ENCODE assay signal across 15 cellular contexts in the genomic region with DNA sequence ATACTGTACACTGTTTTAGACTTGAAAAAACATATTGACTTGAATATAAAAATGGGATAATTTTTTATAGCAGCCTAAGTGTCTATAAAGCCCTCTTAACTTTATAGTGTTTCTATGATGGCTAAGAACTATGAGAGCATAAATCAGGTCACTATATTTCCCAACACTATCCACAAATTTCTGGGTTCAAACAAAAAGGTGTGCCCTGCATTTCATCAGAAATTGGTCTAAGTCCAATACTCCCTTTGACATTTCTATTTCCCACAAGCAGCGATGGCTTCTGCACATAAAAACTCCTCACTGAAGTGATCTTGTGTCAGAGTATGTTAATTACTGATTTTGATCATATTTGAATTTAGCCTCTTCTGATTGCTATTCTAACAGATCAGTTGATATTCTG.
A peak's percentile ranks its signal among the peaks of the same experiment; 100 is the strongest.
DNase-seq lines count a peak whose midpoint lies in the region; ATAC-seq and TF ChIP-seq lines count a peak whose summit lies in the region.
"Had no signal": no experiment of that assay in that cellular context is flagged by ENCODE, and none has a peak within 500 bp of the region (broad histone marks: within the 10 kb centered on the region; RNA-seq: fewer than 3 reads in every experiment).

No MANE protein-coding gene starts in this region.

- H3K27ac ChIP-seq in KMS-11 = peak overlapping the region; percentile 98
- H3K27ac ChIP-seq in SU-DHL-6 (ENCODE audit: low read depth, low read length) = peak overlapping the region; percentile 97
- H3K27ac ChIP-seq in right lobe of liver = no peak overlapping the region
- H3K27ac ChIP-seq: C4-2B had no signal

- H3K9me2 ChIP-seq in SU-DHL-6 (replicated peaks; ENCODE audit: insufficient read depth, low read length) = no peaks in the 10 kb centered on the region

- H3K79me2 ChIP-seq in KMS-11 (ENCODE audit: insufficient read depth, low read depth) (no peaks in the 10 kb centered on the region), SU-DHL-6 (ENCODE audit: insufficient read depth, low read length) (no peaks in the 10 kb centered on the region)

- H4K20me1 ChIP-seq in KMS-11 (ENCODE audit: insufficient read depth) (no peaks in the 10 kb centered on the region), SU-DHL-6 (ENCODE audit: low read depth, low read length) (no peaks in the 10 kb centered on the region)

- intact Hi-C loops in right lobe of liver (cut with DNase I) = no loop called here

- H3K27me3 ChIP-seq in KMS-11 (ENCODE audit: insufficient read depth, low read depth) (no peaks in the 10 kb centered on the region), MG63 (no peaks in the 10 kb centered on the region), SU-DHL-6 (ENCODE audit: low read length) (no peaks in the 10 kb centered on the region), right lobe of liver (no peaks in the 10 kb centered on the region), BE2C (no peaks in the 10 kb centered on the region)

- peak overlapping the region; percentile 79 for H3K9ac ChIP-seq in KMS-11
- H3K9ac ChIP-seq in SU-DHL-6 (ENCODE audit: low read length) = peak overlapping the region; percentile 56

- TF ChIP-seq CTCF in KMS-11 (conservative IDR thresholded peaks at IDR 0.05; ENCODE audit: low read depth, low read length) = no peak
- TF ChIP-seq CTCF in SU-DHL-6 (IDR thresholded peaks at IDR 0.05; ENCODE audit: insufficient read depth, low read length, poor library complexity, severe bottlenecking) = no peak
- TF ChIP-seq CTCF in right lobe of liver (IDR thresholded peaks at IDR 0.05) = no peak
- no peak for TF ChIP-seq CTCF in BE2C (IDR thresholded peaks at IDR 0.05; ENCODE audit: low read depth, low read length)

- H3K9me3 ChIP-seq in MG63 = peaks cover 3% of the 10 kb centered on the region; the same call in 1 of the 2 replicates
- no peaks in the 10 kb centered on the region for H3K9me3 ChIP-seq in SU-DHL-6 (ENCODE audit: insufficient read depth, low read length)
- no peaks in the 10 kb centered on the region for H3K9me3 ChIP-seq in right lobe of liver
- H3K9me3 ChIP-seq in BE2C = no peaks in the 10 kb centered on the region

- H2AFZ ChIP-seq in KMS-11 (ENCODE audit: low read depth) (peak overlapping the region; percentile 40), SU-DHL-6 (ENCODE audit: low read depth, low read length, severe bottlenecking) (peak overlapping the region; percentile 84)

- H3K36me3 ChIP-seq in KMS-11 (ENCODE audit: insufficient read depth) (no peaks in the 10 kb centered on the region), MG63 (peaks cover 22% of the 10 kb centered on the region), SU-DHL-6 (ENCODE audit: low read length) (peaks cover 4% of the 10 kb centered on the region; the same call in 1 of the 2 replicates), right lobe of liver (no peaks in the 10 kb centered on the region), BE2C (no peaks in the 10 kb centered on the region; the same call in 1 of the 2 replicates)

- H3K4me1 ChIP-seq in KMS-11 (ENCODE audit: low read depth, poor library complexity, severe bottlenecking) (peaks cover 50% of the 10 kb centered on the region), right lobe of liver (peaks cover 0 to 7% (median 0%) of the 10 kb centered on the region in 4 donors), BE2C (no peaks in the 10 kb centered on the region)
- H3K4me1 ChIP-seq: Caco-2 had no signal

- WGBS in right lobe of liver (ENCODE audit: insufficient coverage, low coverage, low lambda C conversion rate, missing lambda C conversion rate) = 59% methylated on average over 1 of the region's 1 CpG

- DNase-seq in MG63 (no peak), right lobe of liver (no peak), NCI-H1436 treated with DMSO at 0.1 percent for 48 hours (lab: John Stamatoyannopoulos, UW) (no peak), BE2C (no peak)
- DNase-seq: ACHN; Caco-2; CD4-positive, alpha-beta T cell; GDM1; GOT3; H7 had no signal

- no peak for TF ChIP-seq POLR2A in right lobe of liver (IDR thresholded peaks at IDR 0.05)

- ATAC-seq in right lobe of liver (peak; percentile 49 to 77 (median 66)), GM19463 (IDR thresholded peaks at IDR 0.05; ENCODE audit: unreplicated experiment) (no peak)
- ATAC-seq: HCT116 had no signal

- peaks cover 13% of the 10 kb centered on the region for H3F3A ChIP-seq in SU-DHL-6 (ENCODE audit: insufficient read depth)

- peak overlapping the region; percentile 94 for H3K4me2 ChIP-seq in KMS-11
- peak overlapping the region; percentile 88 for H3K4me2 ChIP-seq in SU-DHL-6 (ENCODE audit: low read depth, low read length, poor library complexity, severe bottlenecking)

- H3K4me3 ChIP-seq in KMS-11 (IDR thresholded peaks at IDR 0.05; ENCODE audit: insufficient read depth, low read depth, low read length) = no peak overlapping the region
- peak overlapping the region; percentile 10; the same call in 1 of the 2 replicates for H3K4me3 ChIP-seq in MG63
- H3K4me3 ChIP-seq in SU-DHL-6 (ENCODE audit: insufficient read depth, low read length, poor library complexity, severe bottlenecking) = no peak overlapping the region
- no peak overlapping the region for H3K4me3 ChIP-seq in right lobe of liver
- no peak overlapping the region for H3K4me3 ChIP-seq in BE2C (ENCODE audit: low read depth, low read length)

Comparison
In these comparisons a context has a peak if more than half of its experiments do, and no peak if none do; other contexts are left out.
1. H3K27ac ChIP-seq: peak in KMS-11 (single experiment) and SU-DHL-6 (single experiment); none in right lobe of liver (0 of 3).